ENCODE assay signal across 35 cellular contexts in the genomic region with DNA sequence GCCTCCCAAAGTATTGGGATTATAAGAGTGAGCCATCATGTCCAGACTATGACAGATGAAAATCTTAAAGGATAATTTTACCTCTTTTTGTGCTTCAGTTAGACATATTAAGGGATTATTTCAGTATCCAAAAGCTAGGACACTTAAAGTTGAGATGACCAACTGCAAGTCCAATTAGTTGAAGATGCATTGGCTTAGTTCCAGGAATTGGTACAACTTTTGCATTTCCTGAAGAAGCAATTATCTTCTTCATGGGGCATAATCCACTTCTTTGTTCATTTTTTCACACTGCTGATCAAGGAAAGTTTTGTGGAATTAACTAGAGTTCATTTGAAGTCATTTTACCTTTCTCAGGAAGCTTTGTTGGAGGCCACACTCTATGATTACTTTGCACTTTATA.
DNase-seq lines count a peak whose midpoint lies in the region; ATAC-seq, FAIRE-seq and TF ChIP-seq lines count a peak whose summit lies in the region.
"Had no signal": no experiment of that assay in that cellular context is flagged by ENCODE, and none has a peak within 500 bp of the region (broad histone marks: within the 10 kb centered on the region; RNA-seq: fewer than 3 reads in every experiment).

No MANE protein-coding gene starts in this region.

- no peak overlapping the region for H3K4me3 Mint-ChIP-seq in nephron progenitor cell
- H3K4me3 Mint-ChIP-seq: B cell; CD14-positive monocyte; CD4-positive, alpha-beta memory T cell; CD4-positive, alpha-beta T cell; CD4-positive, CD25-positive, alpha-beta regulatory T cell; CD8-positive, alpha-beta memory T cell; CD8-positive, alpha-beta T cell had no signal

- H4K20me1 ChIP-seq in K562 (replicated peaks; ENCODE audit: control insufficient read depth, insufficient read depth, low read length), result no peaks in the 10 kb centered on the region
- H4K20me1 ChIP-seq: BLaER1; BLaER1 treated with 17β-estradiol and CSF1 and Interleukin-3, amounts not matched to agents 10 nM and 100 nM had no signal

- H3K9me1 ChIP-seq in K562 (ENCODE audit: control insufficient read depth, insufficient read depth, low read length), result no peaks in the 10 kb centered on the region

- H3K4me3 ChIP-seq in A673 (ENCODE audit: low read depth, low read length, poor library complexity, severe bottlenecking) (no peak overlapping the region), K562 (no peak overlapping the region), bronchial epithelial cell (ENCODE audit: low read depth, low read length) (no peak overlapping the region)
- H3K4me3 ChIP-seq: A549; BLaER1; BLaER1 treated with 17β-estradiol and CSF1 and Interleukin-3, amounts not matched to agents 10 nM and 100 nM had no signal

- no peak overlapping the region for H2AFZ ChIP-seq in K562 (ENCODE audit: low read depth, low read length)

- no peaks in the 10 kb centered on the region for H3K36me3 ChIP-seq in A673 (ENCODE audit: insufficient read depth, low read length, poor library complexity, severe bottlenecking)
- no peaks in the 10 kb centered on the region for H3K36me3 ChIP-seq in K562 (ENCODE audit: control insufficient read depth, insufficient read depth, low read length)
- no peaks in the 10 kb centered on the region for H3K36me3 ChIP-seq in bronchial epithelial cell (ENCODE audit: control insufficient read depth, insufficient read depth, low read length)
- H3K36me3 ChIP-seq: BE2C; BLaER1; BLaER1 treated with 17β-estradiol and CSF1 and Interleukin-3, amounts not matched to agents 10 nM and 100 nM had no signal

- no peak overlapping the region for H3K27ac Mint-ChIP-seq in nephron progenitor cell
- H3K27ac Mint-ChIP-seq: B cell; CD14-positive monocyte; CD4-positive, alpha-beta memory T cell; CD4-positive, alpha-beta T cell; CD4-positive, CD25-positive, alpha-beta regulatory T cell; CD8-positive, alpha-beta memory T cell; CD8-positive, alpha-beta T cell had no signal

- H3K36me3 Mint-ChIP-seq in nephron progenitor cell (ENCODE audit: low read depth), result no peaks in the 10 kb centered on the region
- H3K36me3 Mint-ChIP-seq: CD14-positive monocyte; CD4-positive, alpha-beta memory T cell; CD4-positive, CD25-positive, alpha-beta regulatory T cell; CD8-positive, alpha-beta memory T cell; CD8-positive, alpha-beta T cell had no signal

- intact Hi-C loops in A673 (cut with micrococcal nuclease; ENCODE audit: unreplicated experiment), result no loop called here
- intact Hi-C loops in K562 (cut with micrococcal nuclease), result no loop called here

- no peaks in the 10 kb centered on the region for H3K79me2 ChIP-seq in K562 (ENCODE audit: control insufficient read depth, insufficient read depth, low read length)

- POLR2A ChIA-PET in A673 (lab: Charles Lee; ENCODE audit: low non-redundant PET), result no interaction called here
- POLR2A ChIA-PET in K562 (lab: Yijun Ruan, JAX), result interaction anchor here (0.6 to 1.5 kb wide), 5 partner anchors 11 to 27 kb away, joined by 3 to 6 read pairs (median 3); no protein-coding TSS in a partner anchor

- CTCF ChIA-PET in A673 (lab: Charles Lee) (no interaction called here), K562 (lab: Yijun Ruan, JAX; ENCODE audit: low intra/inter-chr PET ratio) (no interaction called here)

- no peak overlapping the region for H3K9ac ChIP-seq in K562 (ENCODE audit: insufficient read depth in 1 of 2, low read depth in 2 of 2, low read length in 2 of 2)
- H3K9ac ChIP-seq: BLaER1; BLaER1 treated with 17β-estradiol and CSF1 and Interleukin-3, amounts not matched to agents 10 nM and 100 nM had no signal

- no peak for TF ChIP-seq CTCF in A673 (conservative IDR thresholded peaks at IDR 0.05; ENCODE audit: low read depth, low read length)
- TF ChIP-seq CTCF in K562 (IDR thresholded peaks at IDR 0.05 in 2 of 3, conservative IDR thresholded peaks at IDR 0.05 in 1 of 3; ENCODE audit: insufficient read depth in 2 of 3, low read depth in 1 of 3, low read length in 3 of 3), result no peak
- TF ChIP-seq CTCF in bronchial epithelial cell (IDR thresholded peaks at IDR 0.05; ENCODE audit: insufficient read depth, low read length, severe bottlenecking), result no peak
- no peak for TF ChIP-seq CTCF in nephron progenitor cell (IDR thresholded peaks at IDR 0.05)

- no peak for TF ChIP-seq POLR2A in K562 (conservative IDR thresholded peaks at IDR 0.05)

- no peak overlapping the region for H3K4me2 ChIP-seq in K562 (ENCODE audit: insufficient read depth, low read length)
- H3K4me2 ChIP-seq: A549; BLaER1; BLaER1 treated with 17β-estradiol and CSF1 and Interleukin-3, amounts not matched to agents 10 nM and 100 nM had no signal

- in situ Hi-C loops in K562 (cut with MboI), result no loop called here

- no peaks in the 10 kb centered on the region for H3K9me3 ChIP-seq in A673 (ENCODE audit: low read depth, low read length, poor library complexity, severe bottlenecking)
- H3K9me3 ChIP-seq in K562 (replicated peaks; ENCODE audit: control insufficient read depth, insufficient read depth, low read depth, low read length), result no peaks in the 10 kb centered on the region
- H3K9me3 ChIP-seq: BE2C had no signal

- H3K4me1 ChIP-seq in A673 (ENCODE audit: insufficient read depth, low read length, poor library complexity, severe bottlenecking) (peaks cover 23% of the 10 kb centered on the region), K562 (replicated peaks in 1 of 2; ENCODE audit: control insufficient read depth in 2 of 2, insufficient read depth in 2 of 2, low read length in 2 of 2) (peaks cover 0 to 10% of the 10 kb centered on the region in 2 experiments; a peak in 2 of 5 replicates)
- H3K4me1 ChIP-seq: A549; BE2C; BLaER1; BLaER1 treated with 17β-estradiol and CSF1 and Interleukin-3, amounts not matched to agents 10 nM and 100 nM; Caco-2 had no signal

- FAIRE-seq in K562 (lab: Jason Lieb, UNC) (no peak), bronchial epithelial cell (lab: Jason Lieb, UNC) (peak; percentile 70)
- FAIRE-seq: A204.1, A549, D721Med had no signal

- no peak for TF ChIP-seq EP300 in K562 (IDR thresholded peaks at IDR 0.05; ENCODE audit: low read length)

- peaks cover 33% of the 10 kb centered on the region for H3K4me1 Mint-ChIP-seq in nephron progenitor cell
- H3K4me1 Mint-ChIP-seq: B cell; CD14-positive monocyte; CD4-positive, alpha-beta memory T cell; CD4-positive, CD25-positive, alpha-beta regulatory T cell; CD8-positive, alpha-beta memory T cell had no signal

- H3K27me3 Mint-ChIP-seq in nephron progenitor cell (ENCODE audit: low read depth, poor library complexity), result peaks cover 6% of the 10 kb centered on the region

- no peak for TF ChIP-seq RAD21 in K562 (CRISPR knock-in tag; conservative IDR thresholded peaks at IDR 0.05 in 1 of 2, IDR thresholded peaks at IDR 0.05 in 1 of 2)

- ATAC-seq in K562 (no peak), GM18502 (IDR thresholded peaks at IDR 0.05; ENCODE audit: poor library complexity, unreplicated experiment) (no peak), HG02759 (IDR thresholded peaks at IDR 0.05; ENCODE audit: unreplicated experiment) (no peak)
- ATAC-seq: A549; CD8-positive, alpha-beta T cell had no signal

- H3K9me3 Mint-ChIP-seq in nephron progenitor cell, result no peaks in the 10 kb centered on the region
- H3K9me3 Mint-ChIP-seq: CD4-positive, alpha-beta memory T cell; CD4-positive, alpha-beta T cell; CD8-positive, alpha-beta T cell had no signal

- H3K27ac ChIP-seq in A673 (ENCODE audit: low read depth, low read length, poor library complexity, severe bottlenecking) (no peak overlapping the region), K562 (ENCODE audit: extremely low read depth, low read depth, low read length) (no peak overlapping the region)
- H3K27ac ChIP-seq: 22Rv1; A549; BLaER1; BLaER1 treated with 17β-estradiol and CSF1 and Interleukin-3, amounts not matched to agents 10 nM and 100 nM; C4-2B had no signal

- BruUV-seq in A673 (replicated peaks; lab: Mats Ljungman, UMichigan) (no TSS peak), K562 (replicated peaks; lab: Mats Ljungman, UMichigan) (no TSS peak)

- H3K27me3 ChIP-seq in A673 (replicated peaks; ENCODE audit: insufficient read depth, low read depth, low read length, poor library complexity) (no peaks in the 10 kb centered on the region), K562 (ENCODE audit: control insufficient read depth in 2 of 2, insufficient read depth in 2 of 2, low read length in 2 of 2) (no peaks in the 10 kb centered on the region), bronchial epithelial cell (ENCODE audit: control insufficient read depth, insufficient read depth, low read length) (peaks cover 2% of the 10 kb centered on the region)
- H3K27me3 ChIP-seq: BE2C; BLaER1; BLaER1 treated with 17β-estradiol and CSF1 and Interleukin-3, amounts not matched to agents 10 nM and 100 nM had no signal

- peak; percentile 73 for DNase-seq in A673 (ENCODE audit: low spot score)
- DNase-seq in K562 (ENCODE audit: extremely low read depth in 1 of 4, low spot score in 3 of 4), result no peak
- no peak for DNase-seq in bronchial epithelial cell (ENCODE audit: low read depth)
- DNase-seq in nephron progenitor cell, result no peak
- DNase-seq: 8988T; ACHN; AML-193; BE2C; C1 segment of cervical spinal cord; Caco-2; Calu3; CD4-positive, alpha-beta memory T cell; CD4-positive, alpha-beta T cell; CD4-positive, CD25-positive, alpha-beta regulatory T cell; CD8-positive, alpha-beta memory T cell; CD8-positive, alpha-beta T cell; COR-L47; DMS 273 treated with DMSO at 0.1 percent for 48 hours; DMS153; DMS53; DMS79; DMS79 treated with DMSO at 0.1 percent for 48 hours; DND-41; EL had no signal

TF ChIP-seq in K562, 482 proteins besides CTCF, POLR2A, EP300 and RAD21:
- TF ChIP-seq NFIC (IDR thresholded peaks at IDR 0.05) (peak; percentile 59), SIX5 (IDR thresholded peaks at IDR 0.05; ENCODE audit: borderline replicate concordance in 1 of 2, insufficient read depth in 1 of 2, low read depth in 1 of 2, low read length in 2 of 2) (no peak)
